In genomic region chr4:75724066-75724866, GRCh38 we compare ENCODE assay signal across 8 cellular contexts. TPM values are rescaled to one million over a fixed set of nuclear protein-coding genes. Genes with fewer than 3 reads are reported as not detected.
A peak's percentile ranks its signal among the peaks of the same experiment; 100 is the strongest.
DNase-seq lines count a peak whose midpoint lies in the region; ATAC-seq and TF ChIP-seq lines count a peak whose summit lies in the region.

USO1 (plus strand) TSS chr4:75724577; CDS start chr4:75724820, 243 bp downstream.

- peak within 1 kb of the TSS; percentile 99 for H3K4me3 Mint-ChIP-seq in CD4-positive, alpha-beta T cell
- peak within 1 kb of the TSS; percentile 100 for H3K4me3 Mint-ChIP-seq in dendritic cell treated with granulocyte-macrophage colony-stimulating factor and Interleukin-4, amounts not matched to agents 40 ng/mL and 50 ng/mL, for 4 days

- H3K9me3 ChIP-seq in CD4-positive, alpha-beta T cell (ENCODE audit: control insufficient read depth, low read length) = no peaks in the 10 kb centered on the region
- H3K9me3 ChIP-seq in left lung = no peaks in the 10 kb centered on the region

- H3K36me3 ChIP-seq in left lung = no peaks in the 10 kb centered on the region

- peaks cover 64% of the 10 kb centered on the region for H3K4me1 Mint-ChIP-seq in CD4-positive, alpha-beta T cell (ENCODE audit: low read depth)
- H3K4me1 Mint-ChIP-seq in dendritic cell treated with granulocyte-macrophage colony-stimulating factor and Interleukin-4, amounts not matched to agents 40 ng/mL and 50 ng/mL, for 4 days (ENCODE audit: low read depth) = peaks cover 48% of the 10 kb centered on the region

- peak within 1 kb of the TSS; percentile 84 to 93 for H3K4me3 ChIP-seq in left lung

- H3K27me3 ChIP-seq in CD4-positive, alpha-beta T cell (ENCODE audit: control insufficient read depth, insufficient read depth, low read length) = no peaks in the 10 kb centered on the region
- no peaks in the 10 kb centered on the region for H3K27me3 ChIP-seq in left lung

- peak within 1 kb of the TSS; percentile 95 for H3K27ac Mint-ChIP-seq in CD4-positive, alpha-beta T cell
- peak within 1 kb of the TSS; percentile 100 for H3K27ac Mint-ChIP-seq in dendritic cell treated with granulocyte-macrophage colony-stimulating factor and Interleukin-4, amounts not matched to agents 40 ng/mL and 50 ng/mL, for 4 days

- peak within 1 kb of the TSS; percentile 65 for H3K27ac ChIP-seq in CD4-positive, alpha-beta T cell (ENCODE audit: low read depth, low read length)
- peak within 1 kb of the TSS; percentile 92 to 95 for H3K27ac ChIP-seq in left lung

- peaks cover 25% of the 10 kb centered on the region for H3K36me3 Mint-ChIP-seq in CD4-positive, alpha-beta T cell (ENCODE audit: low read depth)
- peaks cover 26% of the 10 kb centered on the region for H3K36me3 Mint-ChIP-seq in dendritic cell treated with granulocyte-macrophage colony-stimulating factor and Interleukin-4, amounts not matched to agents 40 ng/mL and 50 ng/mL, for 4 days (ENCODE audit: low read depth)

- intact Hi-C loops in CD4-positive, alpha-beta T cell (cut with DNase I, micrococcal nuclease) = loop anchor here (1.0 to 5.0 kb wide), 8 partner anchors 38 to 1268 kb away; partner anchors contain the start of genes CDKL2 (in 2 of the 2), G3BP2 (in 1 of the 2), RCHY1 (in 1 of the 2) and THAP6 (in 1 of the 2)
- intact Hi-C loops in dendritic cell treated with granulocyte-macrophage colony-stimulating factor and Interleukin-4, amounts not matched to agents 40 ng/mL and 50 ng/mL, for 4 days (cut with micrococcal nuclease) = loop anchor here (1.0 kb wide), 2 partner anchors 51 to 210 kb away; partner anchors contain the start of genes G3BP2, RCHY1 and THAP6
- intact Hi-C loops in left lung (cut with DNase I) = loop anchor here in 1 of 2 donors (10.0 kb wide), 1 partner anchor 49 kb away; the partner anchor contains the start of gene G3BP2

- peak; percentile 91 for ATAC-seq in CD4-positive, alpha-beta T cell (ENCODE audit: poor library complexity)
- peak; percentile 87 for ATAC-seq in GM19395 (IDR thresholded peaks at IDR 0.05; ENCODE audit: unreplicated experiment)
- peak; percentile 88 for ATAC-seq in HG03565 (IDR thresholded peaks at IDR 0.05; ENCODE audit: unreplicated experiment)
- peak; percentile 97 for ATAC-seq in left lung

- H3K4me1 ChIP-seq in left lung = peaks cover 26 to 55% of the 10 kb centered on the region in 2 donors

- peak; percentile 99 to 100 (median 99) for DNase-seq in CD4-positive, alpha-beta T cell
- peak; percentile 92 for DNase-seq in NCI-H748 treated with DMSO at 0.1 percent for 48 hours (lab: John Stamatoyannopoulos, UW)
- DNase-seq in activated CD4-positive, alpha-beta T cell treated with anti-CD3 and anti-CD28 coated beads, Interleukin-2, amount 50 U/mL, for 24 hours (ENCODE audit: low read depth in 1 of 2, low spot score in 1 of 2) = peak; percentile 96 to 98
- peak; percentile 100 for DNase-seq in left lung
- peak; percentile 98 to 99 for DNase-seq in stimulated activated CD4-positive, alpha-beta T cell treated with anti-CD3 and anti-CD28 coated beads, Interleukin-2, amount 100 ng/mL, for 48 hours

- POLR2A ChIA-PET in CD4-positive, alpha-beta T cell (lab: Charles Lee) = interaction anchor here (0.6 to 4.7 kb wide), 32 partner anchors 9 to 1351 kb away, joined by 3 to 175 read pairs (median 5); partner anchors contain the start of genes CDKL2, G3BP2, NAAA and NUP54

- H3K9me3 Mint-ChIP-seq in CD4-positive, alpha-beta T cell = no peaks in the 10 kb centered on the region
- no peaks in the 10 kb centered on the region for H3K9me3 Mint-ChIP-seq in dendritic cell treated with granulocyte-macrophage colony-stimulating factor and Interleukin-4, amounts not matched to agents 40 ng/mL and 50 ng/mL, for 4 days

- CTCF ChIA-PET in CD4-positive, alpha-beta T cell (lab: Charles Lee) = interaction anchor here (0.8 to 2.8 kb wide), 29 partner anchors 8 to 211 kb away, joined by 3 to 17 read pairs (median 4); partner anchors contain the start of genes CDKL2, G3BP2, RCHY1 and THAP6

- H3K27me3 Mint-ChIP-seq in CD4-positive, alpha-beta T cell = no peaks in the 10 kb centered on the region
- H3K27me3 Mint-ChIP-seq in dendritic cell treated with granulocyte-macrophage colony-stimulating factor and Interleukin-4, amounts not matched to agents 40 ng/mL and 50 ng/mL, for 4 days = no peaks in the 10 kb centered on the region

- peak; percentile 78 for TF ChIP-seq CTCF in CD4-positive, alpha-beta T cell (IDR thresholded peaks at IDR 0.05)
- TF ChIP-seq CTCF in left lung (IDR thresholded peaks at IDR 0.05) = peak; percentile 41 to 59

RNA-seq across cellular contexts. Expression of gene USO1, which starts in this region (rescaled TPM):
- 10 to 100 TPM; 10.5 to 10.9 TPM for total RNA-seq in CD4-positive, alpha-beta T cell
- total RNA-seq in left lung = 10 to 100 TPM; 64.2 to 72.0 TPM

Comparison
In these comparisons a context has a peak if more than half of its experiments do, and no peak if none do; other contexts are left out.
1. Peak in every context shown above with its lines: DNase-seq, ATAC-seq, H3K4me3 ChIP-seq and H3K27ac ChIP-seq.
2. RNA of gene USO1 (total RNA-seq): 64.2 to 72.0 TPM in left lung; 10.5 to 10.9 TPM in CD4-positive, alpha-beta T cell; every median in the first group is over 4 times any median in the second.